ENCODE assay signal across 20 cellular contexts in the genomic region with DNA sequence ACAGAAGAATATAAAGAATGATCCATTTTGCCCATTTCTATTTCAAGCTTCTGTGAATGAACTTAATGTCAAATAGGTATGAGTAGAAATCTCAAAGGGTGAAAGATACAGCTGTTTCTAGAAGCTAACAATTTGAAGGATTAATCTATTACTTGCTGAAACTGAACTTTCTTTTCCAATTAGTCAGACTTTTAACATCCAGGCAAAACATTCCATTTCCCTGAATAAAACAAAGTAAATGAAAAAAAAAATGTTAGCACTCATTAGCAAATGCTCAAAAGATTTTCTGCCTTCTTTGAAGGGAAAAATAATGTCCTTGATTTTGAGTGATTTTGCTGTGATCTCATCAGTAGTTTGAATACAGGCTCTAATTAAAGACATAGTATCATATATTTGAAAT.
"Had no signal": no experiment of that assay in that cellular context is flagged by ENCODE, and none has a peak within 500 bp of the region (broad histone marks: within the 10 kb centered on the region; RNA-seq: fewer than 3 reads in every experiment).

No MANE protein-coding gene starts in this region.

- H3K36me3 ChIP-seq: neutrophil, sigmoid colon, stomach, tibial artery had no signal

- H3K9me3 ChIP-seq: neutrophil, sigmoid colon, tibial artery had no signal

- H3K4me1 ChIP-seq: sigmoid colon, stomach, tibial artery had no signal

- H3K27me3 ChIP-seq: neutrophil, sigmoid colon, stomach, tibial artery had no signal

- H3K4me3 ChIP-seq: sigmoid colon, stomach, tibial artery had no signal

- DNase-seq: activated CD4-positive, alpha-beta T cell treated with anti-CD3 and anti-CD28 coated beads for 48 hours; activated CD4-positive, alpha-beta T cell treated with anti-CD3 and anti-CD28 coated beads, Interleukin-2, amount 50 U/mL, for 48 hours; activated CD8-positive, alpha-beta memory T cell treated with anti-CD3 and anti-CD28 coated beads for 24 hours; activated effector memory CD4-positive, alpha-beta T cell treated with anti-CD3 and anti-CD28 coated beads, Interleukin-2, amount 50 U/mL, for 16 hours; activated naive CD4-positive, alpha-beta T cell treated with anti-CD3 and anti-CD28 coated beads, Interleukin-2, amount 10 ng/mL, durations not matched to agents 7 days and 5 days; activated naive CD8-positive, alpha-beta T cell treated with anti-CD3 and anti-CD28 coated beads, Interleukin-2, amount 10 ng/mL, durations not matched to agents 7 days and 5 days; amniotic stem cell; dermis blood vessel endothelial cell; effector CD4-positive, alpha-beta T cell; head of caudate nucleus; hippocampal formation; naive B cell; nephron progenitor cell; sigmoid colon; small intestine; stimulated activated CD4-positive, alpha-beta T cell treated with anti-CD3 and anti-CD28 coated beads, Interleukin-4, amount 100 ng/mL, for 4 hours; stimulated activated CD8-positive, alpha-beta memory T cell treated with anti-CD3 and anti-CD28 coated beads, Interleukin-4, amount 100 ng/mL, for 48 hours; stomach; tibial artery had no signal
